Comparison of ENCODE assay signal across 24 cellular contexts in genomic region chr6:30849903-30850651, GRCh38.
"Had no signal": no experiment of that assay in that cellular context is flagged by ENCODE, and none has a peak within 500 bp of the region (broad histone marks: within the 10 kb centered on the region; RNA-seq: fewer than 3 reads in every experiment).

No MANE protein-coding gene starts in this region.

- H2AFZ ChIP-seq: parathyroid adenoma had no signal

- H3K4me1 Mint-ChIP-seq: immature natural killer cell; stimulated activated naive B cell treated with anti-CD40 and anti-IgM and Interleukin-4, amounts not matched to agents 10 μg/mL and 1 μg/mL and 100 μg/mL, for 72 hours had no signal

- H3K4me3 ChIP-seq: coronary artery, esophagus muscularis mucosa, lower lobe of right lung, prostate gland, skin epidermis, spleen, thoracic aorta, tibial nerve, upper lobe of left lung had no signal

- DNase-seq: dermis blood vessel endothelial cell; effector memory CD4-positive, alpha-beta T cell; hypothalamus; immature natural killer cell; left ventricle myocardium superior; lower lobe of right lung; naive thymus-derived CD8-positive, alpha-beta T cell; right cardiac atrium; spleen; stimulated activated naive B cell treated with anti-CD40 and anti-IgM and Interleukin-4, amounts not matched to agents 10 μg/mL and 1 μg/mL and 100 μg/mL, for 72 hours; upper lobe of left lung had no signal

- H3K9me3 ChIP-seq: esophagus muscularis mucosa, lower lobe of right lung, neutrophil, prostate gland, thoracic aorta had no signal

- H3K79me2 ChIP-seq: parathyroid adenoma had no signal

- H3K36me3 ChIP-seq: esophagus muscularis mucosa, lower lobe of right lung, neutrophil, prostate gland, spleen, thoracic aorta, tibial nerve, upper lobe of left lung had no signal

- FAIRE-seq: endothelial cell of umbilical vein, frontal cortex, keratinocyte, urothelium cell line had no signal

- H3K9ac ChIP-seq: parathyroid adenoma had no signal

- H3K27ac ChIP-seq: coronary artery, esophagus muscularis mucosa, lower lobe of right lung, neutrophil, parathyroid adenoma, prostate gland, skin epidermis, spleen, thoracic aorta, tibial nerve, upper lobe of left lung had no signal

- H3K27me3 ChIP-seq: esophagus muscularis mucosa, tibial nerve, upper lobe of left lung had no signal

- H3K4me3 Mint-ChIP-seq: immature natural killer cell; naive thymus-derived CD8-positive, alpha-beta T cell; stimulated activated naive B cell treated with anti-CD40 and anti-IgM and Interleukin-4, amounts not matched to agents 10 μg/mL and 1 μg/mL and 100 μg/mL, for 72 hours; stimulated activated naive CD8-positive, alpha-beta T cell treated with anti-CD3 and anti-CD28 coated beads, Interleukin-15, Interleukin-2, amounts not matched to agents 100 ng/mL and 50 ng/mL, for 24 hours had no signal

- H3K27me3 Mint-ChIP-seq: naive thymus-derived CD8-positive, alpha-beta T cell; stimulated activated naive B cell treated with anti-CD40 and anti-IgM and Interleukin-4, amounts not matched to agents 10 μg/mL and 1 μg/mL and 100 μg/mL, for 72 hours; stimulated activated naive CD8-positive, alpha-beta T cell treated with anti-CD3 and anti-CD28 coated beads, Interleukin-15, Interleukin-2, amounts not matched to agents 100 ng/mL and 50 ng/mL, for 24 hours had no signal

- H3K4me1 ChIP-seq: lower lobe of right lung, prostate gland, spleen, tibial nerve, upper lobe of left lung had no signal

- ATAC-seq: left ventricle myocardium superior; lower lobe of right lung; naive thymus-derived CD8-positive, alpha-beta T cell; right cardiac atrium; stimulated activated naive B cell treated with anti-CD40 and anti-IgM and Interleukin-4, amounts not matched to agents 10 μg/mL and 1 μg/mL and 100 μg/mL, for 72 hours had no signal

- H3K27ac Mint-ChIP-seq: immature natural killer cell; stimulated activated naive B cell treated with anti-CD40 and anti-IgM and Interleukin-4, amounts not matched to agents 10 μg/mL and 1 μg/mL and 100 μg/mL, for 72 hours; stimulated activated naive CD8-positive, alpha-beta T cell treated with anti-CD3 and anti-CD28 coated beads, Interleukin-15, Interleukin-2, amounts not matched to agents 100 ng/mL and 50 ng/mL, for 24 hours had no signal
